8 cellular contexts compared by ENCODE assay signal in genomic region chr6:34248727-34249468, GRCh38. TPM values are rescaled to one million over a fixed set of nuclear protein-coding genes. Genes with fewer than 3 reads are reported as not detected.
DNase-seq lines count a peak whose midpoint lies in the region; TF ChIP-seq lines count a peak whose summit lies in the region.

Gene SMIM29, minus strand, starts transcription at chr6:34249006. Its CDS starts 1,215 bp downstream, at chr6:34247791.

- H3K4me3 Mint-ChIP-seq in H9 (peak within 1 kb of the TSS; percentile 83 to 91), neural crest cell (peak within 1 kb of the TSS; percentile 95)

- H3K79me2 ChIP-seq in H9 (ENCODE audit: insufficient read depth, low read length) (no peaks in the 10 kb centered on the region), MM.1S (ENCODE audit: low read length) (peaks cover 6% of the 10 kb centered on the region; the same call in 1 of the 2 replicates)

- H3K23ac ChIP-seq in H9 (ENCODE audit: insufficient read length, low read depth, low read length) = no peak within 1 kb of the TSS

- H3K36me3 ChIP-seq in MM.1S (replicated peaks; ENCODE audit: insufficient read depth, low read length) (no peaks in the 10 kb centered on the region), stomach (peaks cover 0 to 8% (median 1%) of the 10 kb centered on the region in 4 donors)

- H2AFZ ChIP-seq in H9 (ENCODE audit: low read length) (no peak within 1 kb of the TSS), MM.1S (ENCODE audit: low read length) (peak within 1 kb of the TSS; percentile 99)

- H3K9me2 ChIP-seq in MM.1S (replicated peaks; ENCODE audit: insufficient read depth, low read length) = no peaks in the 10 kb centered on the region

- H2BK20ac ChIP-seq in H9 (ENCODE audit: low read depth, low read length, poor library complexity, severe bottlenecking) = no peak within 1 kb of the TSS

- no peak within 1 kb of the TSS for H2BK120ac ChIP-seq in H9 (ENCODE audit: low read depth, low read length, poor library complexity, severe bottlenecking)

- H3K36me3 Mint-ChIP-seq in H9 (ENCODE audit: insufficient read depth in 1 of 3, low read depth in 3 of 3) (peaks cover 8 to 24% (median 16%) of the 10 kb centered on the region in 3 experiments; a peak in 6 of 7 replicates), neural crest cell (ENCODE audit: low read depth) (peaks cover 6% of the 10 kb centered on the region)

- H4K20me1 ChIP-seq in H9 (ENCODE audit: control insufficient read depth, insufficient read depth, insufficient read length) (no peaks in the 10 kb centered on the region), MM.1S (ENCODE audit: insufficient read depth, low read length) (0 out of 2 replicates have a peak, but pooled peaks cover 3% of the 10 kb centered on the region)

- no CpG with 5 or more reads among the region's 79 CpGs for WGBS in H9 (ENCODE audit: extremely low coverage, insufficient read length, low lambda C conversion rate)
- 0 to 2% (median 1%) methylated on average over 29 to 79 of the region's 79 CpGs for WGBS in stomach, 5 donors

- peaks cover 4% of the 10 kb centered on the region for H3K23me2 ChIP-seq in H9 (ENCODE audit: insufficient read length, low read depth, low read length, poor library complexity, severe bottlenecking)

- DNase-seq in G401 (ENCODE audit: low spot score) (peak; percentile 97), H9 (peak; percentile 98), MM.1S (peak; percentile 94), SHP77 treated with DMSO at 0.1 percent for 48 hours (lab: John Stamatoyannopoulos, UW) (peak; percentile 70), fibroblast of the conjunctiva (ENCODE audit: low read depth) (peak; percentile 88), neural crest cell (ENCODE audit: low read depth, low spot score) (peak; percentile 99), stomach (peak; percentile 97)
- peak; percentile 99 for DNase-seq in activated effector memory CD4-positive, alpha-beta T cell treated with anti-CD3 and anti-CD28 coated beads, Interleukin-2, amount 50 U/mL, for 16 hours

- H2BK5ac ChIP-seq in H9 (ENCODE audit: insufficient read length, low read length) = no peak within 1 kb of the TSS

- TF ChIP-seq POLR2A in stomach (IDR thresholded peaks at IDR 0.05) = peak in 2 of 4 donors; percentile 24 to 57

- peak within 1 kb of the TSS; percentile 62 to 93 (median 86); a peak in 4 of 7 replicates for H3K27ac Mint-ChIP-seq in H9
- H3K27ac Mint-ChIP-seq in neural crest cell (ENCODE audit: unreplicated experiment) = peak within 1 kb of the TSS; percentile 96

- H3K9me3 Mint-ChIP-seq in H9 = no peaks in the 10 kb centered on the region
- peaks cover 2% of the 10 kb centered on the region for H3K9me3 Mint-ChIP-seq in neural crest cell

- H3K27me3 Mint-ChIP-seq in H9 (ENCODE audit: low read depth) (peaks cover 9% of the 10 kb centered on the region; the same call in 1 of the 2 replicates), neural crest cell (ENCODE audit: low read depth) (peaks cover 18% of the 10 kb centered on the region)

- H3K9ac ChIP-seq in H9 (ENCODE audit: extremely low read depth, insufficient read length, low read length) (peak within 1 kb of the TSS; percentile 39), MM.1S (ENCODE audit: low read length) (peak within 1 kb of the TSS; percentile 90)

- in situ Hi-C loops in G401 (cut with HindIII; ENCODE audit: low sequenced_read_pairs) = no loop called here

- H3F3A ChIP-seq in MM.1S (ENCODE audit: insufficient read depth, low read length) = peaks cover 31% of the 10 kb centered on the region

- no peak within 1 kb of the TSS for H3K14ac ChIP-seq in H9 (ENCODE audit: insufficient read depth, low read length)

- H3K27ac ChIP-seq in H9 (ENCODE audit: insufficient read length, low read depth, low read length) (no peak within 1 kb of the TSS), MM.1S (ENCODE audit: low read length) (peak within 1 kb of the TSS; percentile 66), stomach (peak within 1 kb of the TSS; percentile 86 to 94 (median 89))

- TF ChIP-seq CTCF in H9 (conservative IDR thresholded peaks at IDR 0.05) (peak; percentile 94), MM.1S (IDR thresholded peaks at IDR 0.05; ENCODE audit: low read length) (peak; percentile 79), neural crest cell (conservative IDR thresholded peaks at IDR 0.05) (peak; percentile 94), stomach (IDR thresholded peaks at IDR 0.05) (peak in 5 of 7 experiments; percentile 91 to 99 (median 98))

- H3K4me3 ChIP-seq in MM.1S (ENCODE audit: low read length) (peak within 1 kb of the TSS; percentile 99), stomach (peak within 1 kb of the TSS; percentile 63 to 89 (median 66))

- no peak within 1 kb of the TSS for H2AK5ac ChIP-seq in H9 (ENCODE audit: insufficient read length, low read length)

- H3K4me1 Mint-ChIP-seq in H9 = peaks cover 29 to 31% of the 10 kb centered on the region in 2 experiments
- H3K4me1 Mint-ChIP-seq in neural crest cell = peaks cover 36% of the 10 kb centered on the region

- H3K18ac ChIP-seq in H9 (ENCODE audit: insufficient read length, low read depth, low read length) = peak within 1 kb of the TSS; percentile 12

- H2BK12ac ChIP-seq in H9 (ENCODE audit: insufficient read length, low read depth, low read length) = no peak within 1 kb of the TSS

- no peak within 1 kb of the TSS for H4K91ac ChIP-seq in H9 (ENCODE audit: insufficient read length, low read depth, low read length)

- peak within 1 kb of the TSS; percentile 88 for H3K4me2 ChIP-seq in H9 (ENCODE audit: insufficient read depth, insufficient read length, low read length)
- peak within 1 kb of the TSS; percentile 96 for H3K4me2 ChIP-seq in MM.1S (ENCODE audit: low read depth, low read length)

- intact Hi-C loops in stomach (cut with DNase I; ENCODE audit: low total_unique reads) = loop anchor here (5.0 kb wide), 1 partner anchor 163 kb away; no protein-coding TSS in a partner anchor

- H4K5ac ChIP-seq in H9 (ENCODE audit: insufficient read length, low read depth, low read length) = no peak within 1 kb of the TSS

- no peak within 1 kb of the TSS for H3T11ph ChIP-seq in H9 (ENCODE audit: low read length)

- no peak within 1 kb of the TSS for H4K8ac ChIP-seq in H9 (replicated peaks; ENCODE audit: insufficient read length, low read depth, low read length)

- H2BK15ac ChIP-seq in H9 (ENCODE audit: low read depth, low read length) = no peak within 1 kb of the TSS

- no peak within 1 kb of the TSS for H3K4ac ChIP-seq in H9 (ENCODE audit: low read depth, low read length)

- no peaks in the 10 kb centered on the region for H3K27me3 ChIP-seq in H9 (ENCODE audit: insufficient read depth, low read length)
- H3K27me3 ChIP-seq in MM.1S (replicated peaks; ENCODE audit: insufficient read depth, low read length) = no peaks in the 10 kb centered on the region
- H3K27me3 ChIP-seq in stomach = no peaks in the 10 kb centered on the region

- no peaks in the 10 kb centered on the region for H3K9me3 ChIP-seq in H9 (ENCODE audit: control insufficient read depth, low read depth, low read length)
- no peaks in the 10 kb centered on the region for H3K9me3 ChIP-seq in MM.1S (replicated peaks; ENCODE audit: insufficient read depth, low read length)
- H3K9me3 ChIP-seq in stomach = no peaks in the 10 kb centered on the region

- H3K79me1 ChIP-seq in H9 (ENCODE audit: insufficient read depth, low read depth, low read length, poor library complexity, severe bottlenecking) = no peaks in the 10 kb centered on the region

- TF ChIP-seq EP300 in stomach (IDR thresholded peaks at IDR 0.05) = no peak

- H3K4me1 ChIP-seq in H9 (ENCODE audit: insufficient read depth, low read length) (no peaks in the 10 kb centered on the region), MM.1S (ENCODE audit: low read length) (peaks cover 8% of the 10 kb centered on the region), stomach (peaks cover 22 to 49% (median 38%) of the 10 kb centered on the region in 4 donors)

- H3K56ac ChIP-seq in H9 (ENCODE audit: insufficient read length, low read depth, low read length) = no peak within 1 kb of the TSS

RNA-seq across cellular contexts. Expression of gene SMIM29, which starts in this region (rescaled TPM):
- total RNA-seq in G401 (2014; rRNA removed; shearing (Covaris generic)) = 15.0 and 17.2 TPM in 2 replicates
- total RNA-seq in H9 (2021) = 5.1 and 5.4 TPM in 2 replicates
- total RNA-seq in neural crest cell = 13.5 and 13.9 TPM in 2 replicates
- 10 to 100 TPM in 2 of 5 donors, 1 to 10 TPM in 3; 2.8 to 49.1 (median 5.3) TPM for total RNA-seq in stomach
- polyA plus RNA-seq in stomach = 10 to 100 TPM; 30.4 to 41.5 (median 32.1) TPM
